9 cellular contexts compared by ENCODE assay signal in the genomic region with DNA sequence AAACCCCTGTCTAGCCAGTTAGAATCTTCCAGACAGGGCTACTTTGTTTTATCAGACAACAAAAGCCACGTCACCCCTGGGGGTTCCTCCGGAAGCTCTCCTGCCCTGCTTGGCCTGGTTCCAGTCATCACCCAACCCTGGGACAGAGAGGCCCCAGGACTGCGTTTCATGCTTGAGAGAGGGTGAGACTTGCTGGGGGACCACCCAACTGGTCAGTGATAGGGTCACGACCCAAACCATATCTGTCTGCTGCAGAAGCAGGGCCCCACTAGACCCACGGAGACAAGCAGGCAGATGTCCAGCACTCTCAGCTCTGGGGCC. TPM values are rescaled to one million over a fixed set of nuclear protein-coding genes. Genes with fewer than 3 reads are reported as not detected.
DNase-seq lines count a peak whose midpoint lies in the region; ATAC-seq and TF ChIP-seq lines count a peak whose summit lies in the region.
"Had no signal": no experiment of that assay in that cellular context is flagged by ENCODE, and none has a peak within 500 bp of the region (broad histone marks: within the 10 kb centered on the region; RNA-seq: fewer than 3 reads in every experiment).

No MANE protein-coding gene starts in this region.

- H3K4me1 Mint-ChIP-seq in CD8-positive, alpha-beta memory T cell, result peaks cover 24 to 40% (median 27%) of the 10 kb centered on the region in 3 donors
- peaks cover 21% of the 10 kb centered on the region for H3K4me1 Mint-ChIP-seq in activated T-cell treated with anti-CD3 and anti-CD28 coated beads, Interleukin-2, amount 50 U/mL, for 4 hours (ENCODE audit: low read depth)

- H3K9ac ChIP-seq in HUES48 (ENCODE audit: low read depth, low read length), result peak overlapping the region; percentile 65

- no peaks in the 10 kb centered on the region for H3K9me3 Mint-ChIP-seq in CD8-positive, alpha-beta memory T cell
- H3K9me3 Mint-ChIP-seq in activated T-cell treated with anti-CD3 and anti-CD28 coated beads, Interleukin-2, amount 50 U/mL, for 4 hours, result no peaks in the 10 kb centered on the region

- peak in 4 of 5 donors; percentile 44 to 68 (median 49) for DNase-seq in CD8-positive, alpha-beta memory T cell
- peak; percentile 25 for DNase-seq in activated T-cell treated with anti-CD3 and anti-CD28 coated beads, Interleukin-2, amount 50 U/mL, for 4 hours
- DNase-seq in cardiac septum (ENCODE audit: low spot score) (peak; percentile 58), sigmoid colon (peak; percentile 71), NCI-H1930 (lab: John Stamatoyannopoulos, UW) (no peak), DMS114 treated with DMSO at 0.1 percent for 48 hours (lab: John Stamatoyannopoulos, UW; ENCODE audit: unreplicated experiment) (no peak)

- CTCF ChIA-PET in CD8-positive, alpha-beta memory T cell (lab: Charles Lee), result interaction anchor here (0.7 kb wide), 1 partner anchor 75 kb away, joined by 3 read pairs; no protein-coding TSS in a partner anchor

- no peak for TF ChIP-seq CTCF in sigmoid colon (IDR thresholded peaks at IDR 0.05)

- no peak for ATAC-seq in activated T-cell treated with anti-CD3 and anti-CD28 coated beads, Interleukin-2, amount 50 U/mL, for 4 hours
- ATAC-seq in HG03378 (IDR thresholded peaks at IDR 0.05; ENCODE audit: unreplicated experiment), result no peak

- intact Hi-C loops in cardiac septum (cut with DNase I) (loop anchor here (10.0 kb wide), 1 partner anchor 632 kb away; a partner anchor contains a TSS), sigmoid colon (cut with DNase I) (loop anchor here (5.0 kb wide), 1 partner anchor 75 kb away; a partner anchor contains a TSS)

- H3K27ac ChIP-seq in CD8-positive, alpha-beta memory T cell (ENCODE audit: low read depth, low read length), result no peak overlapping the region
- peak overlapping the region; percentile 58 for H3K27ac ChIP-seq in HUES48 (ENCODE audit: low read depth, low read length)
- peak overlapping the region in 3 of 4 donors; percentile 60 to 65 (median 64) for H3K27ac ChIP-seq in sigmoid colon

- peak overlapping the region; percentile 64 to 89 (median 71) for H3K4me3 Mint-ChIP-seq in CD8-positive, alpha-beta memory T cell
- peak overlapping the region; percentile 73 for H3K4me3 Mint-ChIP-seq in activated T-cell treated with anti-CD3 and anti-CD28 coated beads, Interleukin-2, amount 50 U/mL, for 4 hours

- peak overlapping the region in 7 of 8 donors; percentile 57 to 96 (median 85) for H3K27ac Mint-ChIP-seq in CD8-positive, alpha-beta memory T cell

- peaks cover 0 to 4% of the 10 kb centered on the region in 2 donors for H3K27me3 Mint-ChIP-seq in CD8-positive, alpha-beta memory T cell
- H3K27me3 Mint-ChIP-seq in activated T-cell treated with anti-CD3 and anti-CD28 coated beads, Interleukin-2, amount 50 U/mL, for 4 hours (ENCODE audit: low read depth), result no peaks in the 10 kb centered on the region

- TF ChIP-seq EP300 in sigmoid colon (IDR thresholded peaks at IDR 0.05), result no peak

- H3K4me3 ChIP-seq in CD8-positive, alpha-beta memory T cell (ENCODE audit: low read length), result peak overlapping the region; percentile 20
- H3K4me3 ChIP-seq in HUES48 (ENCODE audit: low read depth, low read length), result peak overlapping the region; percentile 78
- H3K4me3 ChIP-seq in sigmoid colon, result peak overlapping the region in 3 of 4 donors; percentile 57 to 64 (median 63)

- 47 to 71% methylated on average over 5 of the region's 5 CpGs for WGBS in sigmoid colon, 2 donors

- no peaks in the 10 kb centered on the region for H3K27me3 ChIP-seq in CD8-positive, alpha-beta memory T cell (ENCODE audit: insufficient read depth, low read length, poor library complexity, severe bottlenecking)
- H3K27me3 ChIP-seq in HUES48 (ENCODE audit: control insufficient read depth, insufficient read depth, low read length) (no peaks in the 10 kb centered on the region), sigmoid colon (no peaks in the 10 kb centered on the region)

- peaks cover 11% of the 10 kb centered on the region for H3K4me1 ChIP-seq in CD8-positive, alpha-beta memory T cell (ENCODE audit: insufficient read depth, low read length)
- peaks cover 19% of the 10 kb centered on the region for H3K4me1 ChIP-seq in HUES48 (ENCODE audit: control insufficient read depth, insufficient read depth, low read length)
- peaks cover 0 to 46% (median 36%) of the 10 kb centered on the region in 4 donors for H3K4me1 ChIP-seq in sigmoid colon

- H3K36me3 ChIP-seq in CD8-positive, alpha-beta memory T cell (ENCODE audit: insufficient read depth, low read length), result no peaks in the 10 kb centered on the region
- peaks cover 29% of the 10 kb centered on the region for H3K36me3 ChIP-seq in HUES48 (ENCODE audit: control insufficient read depth, insufficient read depth, low read length)
- H3K36me3 ChIP-seq in sigmoid colon, result peaks cover 0 to 14% (median 6%) of the 10 kb centered on the region in 4 donors

- H3K9me3 ChIP-seq in CD8-positive, alpha-beta memory T cell (ENCODE audit: low read length), result no peaks in the 10 kb centered on the region
- H3K9me3 ChIP-seq in HUES48 (ENCODE audit: control insufficient read depth, insufficient read depth, low read length) (no peaks in the 10 kb centered on the region), sigmoid colon (no peaks in the 10 kb centered on the region)

- peaks cover 0 to 5% (median 0%) of the 10 kb centered on the region in 3 donors for H3K36me3 Mint-ChIP-seq in CD8-positive, alpha-beta memory T cell
- peaks cover 3% of the 10 kb centered on the region for H3K36me3 Mint-ChIP-seq in activated T-cell treated with anti-CD3 and anti-CD28 coated beads, Interleukin-2, amount 50 U/mL, for 4 hours (ENCODE audit: insufficient read depth)

- no peak for TF ChIP-seq POLR2A in sigmoid colon (IDR thresholded peaks at IDR 0.05)

- POLR2A ChIA-PET in CD8-positive, alpha-beta memory T cell (lab: Charles Lee), result no interaction called here

RNA-seq across cellular contexts. Expression of a gene that starts 1.2 kb away (rescaled TPM):
- 10 to 100 TPM; 80.3 to 84.6 TPM for total RNA-seq in CD8-positive, alpha-beta memory T cell
- 1.2 TPM for polyA plus RNA-seq in CD8-positive, alpha-beta memory T cell
- 10 to 100 TPM; 29.7 to 53.1 (median 42.8) TPM for total RNA-seq in activated T-cell treated with anti-CD3 and anti-CD28 coated beads, Interleukin-2, amount 50 U/mL, for 4 hours
- total RNA-seq in cardiac septum, result 58.2 TPM
- total RNA-seq in sigmoid colon, result 10 to 100 TPM; 13.8 to 23.7 (median 17.3) TPM
- 10 to 100 TPM in 2 of 3 donors, 1 to 10 TPM in 1; 9.0 to 32.8 (median 12.9) TPM for polyA plus RNA-seq in sigmoid colon

RNA-seq across cellular contexts. Expression of a gene that starts 3.9 kb away (rescaled TPM):
- 10 to 100 TPM; 15.3 to 18.2 TPM for total RNA-seq in CD8-positive, alpha-beta memory T cell
- 20.7 TPM for polyA plus RNA-seq in CD8-positive, alpha-beta memory T cell
- total RNA-seq in activated T-cell treated with anti-CD3 and anti-CD28 coated beads, Interleukin-2, amount 50 U/mL, for 4 hours, result 10 to 100 TPM; 22.8 to 25.7 (median 23.2) TPM
- total RNA-seq in cardiac septum (52.9 TPM), sigmoid colon (1 to 10 TPM in 3 of 4 donors, under 1 TPM in 1; 0.54 to 2.9 (median 1.9) TPM)
- polyA plus RNA-seq in sigmoid colon, result 10 to 100 TPM in 2 of 3 donors, 1 to 10 TPM in 1; 7.8 to 15.6 (median 11.8) TPM

RNA-seq across cellular contexts. Expression of a gene that starts 37.3 kb away (rescaled TPM):
- 1 to 10 TPM; 7.6 to 9.7 TPM for total RNA-seq in CD8-positive, alpha-beta memory T cell
- polyA plus RNA-seq in CD8-positive, alpha-beta memory T cell, result 0.05 TPM
- under 1 TPM; 0.30 to 0.73 (median 0.40) TPM for total RNA-seq in activated T-cell treated with anti-CD3 and anti-CD28 coated beads, Interleukin-2, amount 50 U/mL, for 4 hours
- total RNA-seq in cardiac septum (52.2 TPM), sigmoid colon (100 to 1,000 TPM in 3 of 4 donors, 10 to 100 TPM in 1; 92.0 to 138 (median 120) TPM)
- 10 to 100 TPM; 18.0 to 63.0 (median 58.5) TPM for polyA plus RNA-seq in sigmoid colon
- total RNA-seq: SK-MEL-5 had no signal

Comparison
In these comparisons a context has a peak if more than half of its experiments do, and no peak if none do; other contexts are left out.
1. DNase-seq: peak in CD8-positive, alpha-beta memory T cell (4 of 5), activated T-cell treated with anti-CD3 and anti-CD28 coated beads, Interleukin-2, amount 50 U/mL, for 4 hours (single experiment), cardiac septum (single experiment) and sigmoid colon (single experiment); none in NCI-H1930 (0 of 2) and DMS114 treated with DMSO at 0.1 percent for 48 hours (single experiment).
2. H3K4me3 ChIP-seq: peak in every context shown above with its lines; median percentile 78 in HUES48; 63 in sigmoid colon; 20 in CD8-positive, alpha-beta memory T cell.
3. RNA of a gene that starts 3.9 kb away (total RNA-seq): 52.9 TPM in cardiac septum (single experiment), 22.8 to 25.7 TPM in activated T-cell treated with anti-CD3 and anti-CD28 coated beads, Interleukin-2, amount 50 U/mL, for 4 hours and 15.3 to 18.2 TPM in CD8-positive, alpha-beta memory T cell; 0.54 to 2.9 TPM in sigmoid colon; every median in the first group is over 4 times any median in the second.
4. RNA of a gene that starts 37.3 kb away (total RNA-seq): 92.0 to 138 TPM in sigmoid colon, 52.2 TPM in cardiac septum (single experiment) and 7.6 to 9.7 TPM in CD8-positive, alpha-beta memory T cell; 0.30 to 0.73 TPM in activated T-cell treated with anti-CD3 and anti-CD28 coated beads, Interleukin-2, amount 50 U/mL, for 4 hours; every median in the first group is over 4 times any median in the second.